25 cellular contexts compared by ENCODE assay signal in genomic region chr12:98684199-98684598, GRCh38.
"Had no signal": no experiment of that assay in that cellular context is flagged by ENCODE, and none has a peak within 500 bp of the region (broad histone marks: within the 10 kb centered on the region; RNA-seq: fewer than 3 reads in every experiment).

No MANE protein-coding gene starts in this region.

- H3K4me3 ChIP-seq: colonic mucosa, coronary artery, dorsolateral prefrontal cortex, esophagus muscularis mucosa, esophagus squamous epithelium, gastrocnemius medialis, gastroesophageal sphincter, heart left ventricle, heart right ventricle had no signal

- H3K9me3 Mint-ChIP-seq: dendritic cell treated with granulocyte-macrophage colony-stimulating factor and Interleukin-4, amounts not matched to agents 40 ng/mL and 50 ng/mL, for 4 days; effector memory CD8-positive, alpha-beta T cell; endodermal cell had no signal

- H3K27ac Mint-ChIP-seq: dendritic cell treated with granulocyte-macrophage colony-stimulating factor and Interleukin-4, amounts not matched to agents 40 ng/mL and 50 ng/mL, for 4 days; endodermal cell had no signal

- H3K4me3 Mint-ChIP-seq: dendritic cell treated with granulocyte-macrophage colony-stimulating factor and Interleukin-4, amounts not matched to agents 40 ng/mL and 50 ng/mL, for 4 days; effector memory CD8-positive, alpha-beta T cell; endodermal cell had no signal

- H3K27me3 ChIP-seq: colonic mucosa, dorsolateral prefrontal cortex, esophagus muscularis mucosa, esophagus squamous epithelium, foreskin keratinocyte, gastrocnemius medialis, gastroesophageal sphincter, heart left ventricle, heart right ventricle had no signal

- H3K4me1 ChIP-seq: colonic mucosa, esophagus muscularis mucosa, esophagus squamous epithelium, foreskin keratinocyte, gastrocnemius medialis, gastroesophageal sphincter, heart left ventricle, heart right ventricle had no signal

- H3K9me3 ChIP-seq: colonic mucosa, esophagus muscularis mucosa, esophagus squamous epithelium, gastrocnemius medialis, gastroesophageal sphincter, heart left ventricle, heart right ventricle had no signal

- H3K27ac ChIP-seq: colonic mucosa, coronary artery, dorsolateral prefrontal cortex, epithelial cell of prostate, esophagus muscularis mucosa, esophagus squamous epithelium, foreskin keratinocyte, gastrocnemius medialis, gastroesophageal sphincter, heart left ventricle, heart right ventricle had no signal

- H3K27me3 Mint-ChIP-seq: dendritic cell treated with granulocyte-macrophage colony-stimulating factor and Interleukin-4, amounts not matched to agents 40 ng/mL and 50 ng/mL, for 4 days; effector memory CD8-positive, alpha-beta T cell had no signal

- DNase-seq: colonic mucosa; cortex of kidney; dermis blood vessel endothelial cell; dorsolateral prefrontal cortex; effector CD4-positive, alpha-beta T cell; effector CD8-positive, alpha-beta T cell; effector memory CD4-positive, alpha-beta T cell; effector memory CD8-positive, alpha-beta T cell; endodermal cell; erythroblast; esophagus squamous epithelium; foreskin fibroblast; foreskin keratinocyte; foreskin melanocyte; gastrocnemius medialis; glutamatergic neuron; head of caudate nucleus; heart left ventricle; heart right ventricle had no signal

- ATAC-seq: effector memory CD8-positive, alpha-beta T cell; esophagus mucosa; foreskin keratinocyte; gastrocnemius medialis; gastroesophageal sphincter; heart left ventricle; heart right ventricle had no signal
